ENCODE assay signal across 21 cellular contexts in the genomic region with DNA sequence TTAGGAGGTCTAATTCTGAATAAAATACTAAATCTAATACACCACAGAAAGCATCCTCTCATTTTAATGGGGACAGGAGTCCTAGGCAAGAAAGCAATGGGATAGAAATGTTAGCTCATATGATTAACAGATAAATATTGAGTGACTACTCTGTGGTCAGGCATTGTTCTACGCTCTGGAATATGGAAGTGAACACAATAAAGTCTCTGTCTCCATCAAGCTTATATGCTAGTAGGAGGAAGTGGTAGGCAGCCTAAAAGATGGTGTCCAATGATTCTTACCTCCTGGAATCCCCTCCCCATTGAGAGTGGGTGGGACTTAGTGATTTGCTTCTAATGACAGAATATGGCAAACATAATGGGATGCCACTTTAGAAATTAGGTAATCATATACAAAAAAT.
DNase-seq lines count a peak whose midpoint lies in the region; ATAC-seq and TF ChIP-seq lines count a peak whose summit lies in the region.
"Had no signal": no experiment of that assay in that cellular context is flagged by ENCODE, and none has a peak within 500 bp of the region (broad histone marks: within the 10 kb centered on the region; RNA-seq: fewer than 3 reads in every experiment).

No MANE protein-coding gene starts in this region.

- in situ Hi-C loops in mammary epithelial cell (cut with MboI; ENCODE audit: low sequenced_read_pairs in 2 of 2): no loop called here

- no peaks in the 10 kb centered on the region for H3K4me1 Mint-ChIP-seq in MCF 10A (ENCODE audit: insufficient read depth, unreplicated experiment)
- H3K4me1 Mint-ChIP-seq: B cell; CD14-positive monocyte; CD4-positive, alpha-beta memory T cell; CD4-positive, CD25-positive, alpha-beta regulatory T cell; CD8-positive, alpha-beta memory T cell had no signal

- POLR2A ChIA-PET in MCF 10A (lab: Yijun Ruan, JAX) (no interaction called here), PC-3 (lab: Charles Lee; ENCODE audit: unreplicated experiment) (interaction anchor here (0.5 kb wide), 1 partner anchor 66 kb away, joined by 4 read pairs; no protein-coding TSS in a partner anchor)

- H3K36me3 ChIP-seq in mammary epithelial cell (ENCODE audit: insufficient read depth, low read length): no peaks in the 10 kb centered on the region
- H3K36me3 ChIP-seq in PC-3 (ENCODE audit: low read depth, low read length): no peaks in the 10 kb centered on the region
- H3K36me3 ChIP-seq in BE2C: no peaks in the 10 kb centered on the region
- H3K36me3 ChIP-seq: BLaER1 had no signal

- intact Hi-C loops in mammary epithelial cell (cut with micrococcal nuclease) (no loop called here), MCF 10A (cut with micrococcal nuclease) (no loop called here), PC-3 (cut with micrococcal nuclease) (no loop called here)

- H3K9me3 ChIP-seq in mammary epithelial cell (replicated peaks; ENCODE audit: insufficient read depth, low read length) (no peaks in the 10 kb centered on the region), PC-3 (ENCODE audit: low read length) (no peaks in the 10 kb centered on the region), BE2C (no peaks in the 10 kb centered on the region)
- H3K9me3 ChIP-seq: A549, BLaER1, Caco-2 had no signal

- no CpG with 5 or more reads among the region's 1 CpG for WGBS in mammary epithelial cell (ENCODE audit: low coverage, missing lambda C conversion rate)

- no peaks in the 10 kb centered on the region for H3K4me1 ChIP-seq in mammary epithelial cell (ENCODE audit: insufficient read depth, low read length)
- H3K4me1 ChIP-seq in PC-3 (ENCODE audit: insufficient read depth, low read length): no peaks in the 10 kb centered on the region
- peaks cover 21% of the 10 kb centered on the region for H3K4me1 ChIP-seq in BE2C
- H3K4me1 ChIP-seq: A549, BLaER1, Caco-2 had no signal

- H3K9me2 ChIP-seq in PC-3 (replicated peaks; ENCODE audit: low read length): no peaks in the 10 kb centered on the region

- H3K79me2 ChIP-seq in mammary epithelial cell (ENCODE audit: insufficient read depth, low read length): no peaks in the 10 kb centered on the region
- no peaks in the 10 kb centered on the region for H3K79me2 ChIP-seq in PC-3 (ENCODE audit: low read length)

- H3K27me3 ChIP-seq in mammary epithelial cell (ENCODE audit: insufficient read depth, low read length) (no peaks in the 10 kb centered on the region), PC-3 (ENCODE audit: low read length) (no peaks in the 10 kb centered on the region), BE2C (no peaks in the 10 kb centered on the region)
- H3K27me3 ChIP-seq: BLaER1 had no signal

- BruUV-seq in mammary epithelial cell (replicated peaks; lab: Mats Ljungman, UMichigan): no TSS peak
- no TSS peak for BruUV-seq in MCF 10A (replicated peaks; lab: Mats Ljungman, UMichigan)
- no TSS peak for BruUV-seq in PC-3 (replicated peaks; lab: Mats Ljungman, UMichigan)

- H3K27ac ChIP-seq in mammary epithelial cell (ENCODE audit: insufficient read depth, low read depth, low read length) (no peak overlapping the region), PC-3 (ENCODE audit: low read length) (no peak overlapping the region)
- H3K27ac ChIP-seq: A549, BLaER1 had no signal

- H4K20me1 ChIP-seq in mammary epithelial cell (ENCODE audit: insufficient read depth, low read length) (no peaks in the 10 kb centered on the region), PC-3 (ENCODE audit: low read length) (no peaks in the 10 kb centered on the region)
- H4K20me1 ChIP-seq: BLaER1 had no signal

- CTCF ChIA-PET in mammary epithelial cell (lab: Charles Lee; ENCODE audit: low non-redundant PET) (no interaction called here), MCF 10A (lab: Yijun Ruan, JAX) (interaction anchor here (0.9 kb wide), 1 partner anchor 963 kb away, joined by 3 read pairs; no protein-coding TSS in a partner anchor), PC-3 (lab: Charles Lee) (no interaction called here)

- H3K9ac ChIP-seq in mammary epithelial cell (ENCODE audit: insufficient read depth, low read length) (no peak overlapping the region), PC-3 (ENCODE audit: low read length) (no peak overlapping the region)
- H3K9ac ChIP-seq: BLaER1 had no signal

- no peaks in the 10 kb centered on the region for H3K27me3 Mint-ChIP-seq in MCF 10A (ENCODE audit: insufficient read depth, unreplicated experiment)
- H3K27me3 Mint-ChIP-seq: B cell; CD4-positive, CD25-positive, alpha-beta regulatory T cell had no signal

- no peak; the same call in 1 of the 2 replicates for ATAC-seq in PC-3
- ATAC-seq in GM18511 (IDR thresholded peaks at IDR 0.05; ENCODE audit: unreplicated experiment): no peak
- ATAC-seq in GM21723 (IDR thresholded peaks at IDR 0.05; ENCODE audit: unreplicated experiment): no peak
- ATAC-seq: A549 had no signal

- H3F3A ChIP-seq in PC-3 (ENCODE audit: low read length, unreplicated experiment): no peaks in the 10 kb centered on the region

- H3K4me2 ChIP-seq in mammary epithelial cell (ENCODE audit: insufficient read depth, low read depth, low read length) (no peak overlapping the region), PC-3 (ENCODE audit: low read length) (no peak overlapping the region)
- H3K4me2 ChIP-seq: A549, BLaER1 had no signal

- DNase-seq in mammary epithelial cell (peak; percentile 35), MCF 10A (ENCODE audit: unreplicated experiment) (no peak), PC-3 (peak; percentile 18), epidermal melanocyte (ENCODE audit: insufficient read length, low spot score) (peak; percentile 28), kidney tubule cell (ENCODE audit: low spot score) (peak; percentile 6), BE2C (no peak)
- DNase-seq: AML-193; C1 segment of cervical spinal cord; Caco-2; Calu3; CD4-positive, alpha-beta memory T cell; CD4-positive, CD25-positive, alpha-beta regulatory T cell; CD8-positive, alpha-beta memory T cell; DMS79 treated with DMSO at 0.1 percent for 48 hours; GF-D8 had no signal

- H3K9me3 Mint-ChIP-seq in MCF 10A (ENCODE audit: unreplicated experiment): no peaks in the 10 kb centered on the region
- H3K9me3 Mint-ChIP-seq: CD8-positive, alpha-beta memory T cell had no signal

- H3K4me3 ChIP-seq in mammary epithelial cell (replicated peaks in 1 of 3; ENCODE audit: insufficient read depth in 1 of 3, low read depth in 2 of 3, low read length in 3 of 3): no peak overlapping the region
- H3K4me3 ChIP-seq in PC-3 (ENCODE audit: low read length): no peak overlapping the region
- no peak overlapping the region for H3K4me3 ChIP-seq in BE2C (ENCODE audit: low read depth, low read length)
- H3K4me3 ChIP-seq: A549, BLaER1 had no signal

- no peaks in the 10 kb centered on the region for H3K36me3 Mint-ChIP-seq in MCF 10A (ENCODE audit: insufficient read depth, unreplicated experiment)
- H3K36me3 Mint-ChIP-seq: CD14-positive monocyte; CD4-positive, alpha-beta memory T cell; CD4-positive, CD25-positive, alpha-beta regulatory T cell; CD8-positive, alpha-beta memory T cell had no signal

- no peak overlapping the region for H3K27ac Mint-ChIP-seq in MCF 10A (ENCODE audit: low read depth, unreplicated experiment)
- H3K27ac Mint-ChIP-seq: B cell; CD14-positive monocyte; CD4-positive, alpha-beta memory T cell; CD4-positive, CD25-positive, alpha-beta regulatory T cell; CD8-positive, alpha-beta memory T cell had no signal

- no peak overlapping the region for H3K4me3 Mint-ChIP-seq in MCF 10A (ENCODE audit: unreplicated experiment)
- H3K4me3 Mint-ChIP-seq: B cell; CD14-positive monocyte; CD4-positive, alpha-beta memory T cell; CD4-positive, CD25-positive, alpha-beta regulatory T cell; CD8-positive, alpha-beta memory T cell had no signal

- dilution Hi-C loops in mammary epithelial cell (cut with HindIII; ENCODE audit: low sequenced_read_pairs): no loop called here

- H2AFZ ChIP-seq in mammary epithelial cell (ENCODE audit: low read depth, low read length) (no peak overlapping the region), PC-3 (ENCODE audit: low read length) (no peak overlapping the region)

- TF ChIP-seq CTCF in mammary epithelial cell (conservative IDR thresholded peaks at IDR 0.05 in 1 of 2, IDR thresholded peaks at IDR 0.05 in 1 of 2; ENCODE audit: extremely low read depth in 1 of 2, insufficient read depth in 1 of 2, low read depth in 1 of 2, low read length in 2 of 2) (no peak), MCF 10A (IDR thresholded peaks at IDR 0.05; ENCODE audit: unreplicated experiment) (no peak), PC-3 (conservative IDR thresholded peaks at IDR 0.05; ENCODE audit: low read depth, low read length) (no peak), BE2C (IDR thresholded peaks at IDR 0.05; ENCODE audit: low read depth, low read length) (no peak)

Comparison
In these comparisons a context has a peak if more than half of its experiments do, and no peak if none do; other contexts are left out.
1. DNase-seq: peak in mammary epithelial cell (single experiment), PC-3 (single experiment), epidermal melanocyte (single experiment) and kidney tubule cell (single experiment); none in MCF 10A (single experiment) and BE2C (single experiment).